12 cellular contexts compared by ENCODE assay signal in the genomic region with DNA sequence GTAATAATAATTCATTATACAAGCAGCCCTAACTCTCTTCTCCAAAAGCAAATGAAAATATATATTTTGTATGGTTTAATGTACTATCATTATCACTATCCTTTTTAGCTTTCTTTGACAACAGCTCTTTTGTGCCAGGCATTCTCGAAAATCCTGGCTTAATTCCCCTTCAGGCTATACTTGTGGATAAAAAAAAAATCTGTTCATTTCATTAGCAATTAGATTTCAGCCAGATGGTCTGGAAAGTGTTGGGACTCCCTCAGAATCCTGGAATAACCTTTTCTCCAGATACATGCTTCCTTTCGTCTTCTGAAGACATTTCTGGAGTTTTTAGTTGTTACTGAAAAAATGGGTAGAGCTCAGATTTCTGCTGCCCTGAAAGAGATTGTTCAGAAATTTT.
A peak's percentile ranks its signal among the peaks of the same experiment; 100 is the strongest.
DNase-seq lines count a peak whose midpoint lies in the region; ATAC-seq and TF ChIP-seq lines count a peak whose summit lies in the region.
"Had no signal": no experiment of that assay in that cellular context is flagged by ENCODE, and none has a peak within 500 bp of the region (broad histone marks: within the 10 kb centered on the region; RNA-seq: fewer than 3 reads in every experiment).

No MANE protein-coding gene starts in this region.

- in situ Hi-C loops in GM23248 (cut with MboI) = loop anchor here (10.0 kb wide), 1 partner anchor 304 kb away; no protein-coding TSS in a partner anchor

- H3K4me1 Mint-ChIP-seq in natural killer cell treated with Interleukin-12 subunit alpha and Interleukin-12 subunit beta and Interleukin-15 and Interleukin-18, amount 100 ng/mL, for 72 hours (ENCODE audit: low read depth in 2 of 2) = no peaks in the 10 kb centered on the region
- H3K4me1 Mint-ChIP-seq: immature natural killer cell had no signal

- H3K9me3 Mint-ChIP-seq in natural killer cell treated with Interleukin-12 subunit alpha and Interleukin-12 subunit beta and Interleukin-15 and Interleukin-18, amount 100 ng/mL, for 72 hours = no peaks in the 10 kb centered on the region
- H3K9me3 Mint-ChIP-seq: immature natural killer cell; stimulated activated naive CD8-positive, alpha-beta T cell treated with anti-CD3 and anti-CD28 coated beads, Interleukin-15, Interleukin-2, amounts not matched to agents 100 ng/mL and 50 ng/mL, for 24 hours had no signal

- H4K20me1 ChIP-seq in GM23248 (ENCODE audit: insufficient read depth) = 0 out of 2 replicates have a peak, but pooled peaks cover 3% of the 10 kb centered on the region
- H4K20me1 ChIP-seq in osteoblast (ENCODE audit: insufficient read depth, low read length) = no peaks in the 10 kb centered on the region

- H2AFZ ChIP-seq in GM23248 = peak overlapping the region; percentile 82
- peak overlapping the region; percentile 86 for H2AFZ ChIP-seq in osteoblast (ENCODE audit: low read length)

- H3F3A ChIP-seq in GM23248 (ENCODE audit: insufficient read depth) = no peaks in the 10 kb centered on the region

- ATAC-seq in natural killer cell treated with Interleukin-12 subunit alpha and Interleukin-12 subunit beta and Interleukin-15 and Interleukin-18, amount 100 ng/mL, for 72 hours = no peak
- no peak for ATAC-seq in GM18867 (IDR thresholded peaks at IDR 0.05; ENCODE audit: unreplicated experiment)
- ATAC-seq in HG02840 (IDR thresholded peaks at IDR 0.05; ENCODE audit: low FRiP score, unreplicated experiment) = no peak

- no peaks in the 10 kb centered on the region for H3K4me1 ChIP-seq in GM23248 (ENCODE audit: insufficient read depth)
- no peaks in the 10 kb centered on the region for H3K4me1 ChIP-seq in osteoblast (ENCODE audit: insufficient read depth, low read length)
- H3K4me1 ChIP-seq: Peyer's patch had no signal

- H3K9me3 ChIP-seq in GM23248 (ENCODE audit: low read depth) (no peaks in the 10 kb centered on the region), osteoblast (ENCODE audit: low read depth, low read length) (no peaks in the 10 kb centered on the region)
- H3K9me3 ChIP-seq: Peyer's patch had no signal

- no peaks in the 10 kb centered on the region for H3K79me2 ChIP-seq in GM23248 (ENCODE audit: insufficient read depth)
- no peaks in the 10 kb centered on the region for H3K79me2 ChIP-seq in osteoblast (ENCODE audit: insufficient read depth, low read length)

- H3K27me3 Mint-ChIP-seq in natural killer cell treated with Interleukin-12 subunit alpha and Interleukin-12 subunit beta and Interleukin-15 and Interleukin-18, amount 100 ng/mL, for 72 hours = peaks cover 0 to 9% of the 10 kb centered on the region in 2 donors
- H3K27me3 Mint-ChIP-seq: stimulated activated naive CD8-positive, alpha-beta T cell treated with anti-CD3 and anti-CD28 coated beads, Interleukin-15, Interleukin-2, amounts not matched to agents 100 ng/mL and 50 ng/mL, for 24 hours had no signal

- H3K27ac ChIP-seq in GM23248 (no peak overlapping the region), dorsolateral prefrontal cortex (peak overlapping the region in 45 of 59 donors; percentile 17 to 78 (median 66)), osteoblast (ENCODE audit: low read depth, low read length) (no peak overlapping the region)
- H3K27ac ChIP-seq: C4-2B, Peyer's patch had no signal

- intact Hi-C loops in dorsolateral prefrontal cortex (cut with DNase I) = loop anchor here (2.0 kb wide), 2 partner anchors 300 to 526 kb away; no protein-coding TSS in a partner anchor

- no peak for DNase-seq in GM23248
- peak; percentile 90 for DNase-seq in NCI-H446 treated with DMSO at 0.1 percent for 48 hours (lab: John Stamatoyannopoulos, UW)
- no peak for DNase-seq in dorsolateral prefrontal cortex
- no peak for DNase-seq in osteoblast (ENCODE audit: insufficient read length, low spot score, missing footprints)
- no peak for DNase-seq in ureter (ENCODE audit: low spot score)
- no peak for DNase-seq in natural killer cell treated with Interleukin-12 subunit alpha and Interleukin-12 subunit beta and Interleukin-15 and Interleukin-18, amount 100 ng/mL, for 72 hours (ENCODE audit: low spot score)

- 81 to 82% methylated on average over 2 of the region's 2 CpGs for WGBS in GM23248 (ENCODE audit: low coverage in 1 of 2, low lambda C conversion rate in 2 of 2, missing lambda C conversion rate in 2 of 2), 2 experiments

- H3K4me3 ChIP-seq in GM23248 (no peak overlapping the region), dorsolateral prefrontal cortex (peak overlapping the region in 3 of 59 donors; percentile 6 to 17 (median 12)), osteoblast (ENCODE audit: insufficient read depth, low read length) (no peak overlapping the region)
- H3K4me3 ChIP-seq: Peyer's patch had no signal

- no peak overlapping the region for H3K27ac Mint-ChIP-seq in natural killer cell treated with Interleukin-12 subunit alpha and Interleukin-12 subunit beta and Interleukin-15 and Interleukin-18, amount 100 ng/mL, for 72 hours
- H3K27ac Mint-ChIP-seq: immature natural killer cell; stimulated activated naive CD8-positive, alpha-beta T cell treated with anti-CD3 and anti-CD28 coated beads, Interleukin-15, Interleukin-2, amounts not matched to agents 100 ng/mL and 50 ng/mL, for 24 hours had no signal

- H3K36me3 Mint-ChIP-seq in natural killer cell treated with Interleukin-12 subunit alpha and Interleukin-12 subunit beta and Interleukin-15 and Interleukin-18, amount 100 ng/mL, for 72 hours = no peaks in the 10 kb centered on the region
- H3K36me3 Mint-ChIP-seq: immature natural killer cell had no signal

- no peak overlapping the region for H3K4me3 Mint-ChIP-seq in natural killer cell treated with Interleukin-12 subunit alpha and Interleukin-12 subunit beta and Interleukin-15 and Interleukin-18, amount 100 ng/mL, for 72 hours
- H3K4me3 Mint-ChIP-seq: immature natural killer cell; stimulated activated naive CD8-positive, alpha-beta T cell treated with anti-CD3 and anti-CD28 coated beads, Interleukin-15, Interleukin-2, amounts not matched to agents 100 ng/mL and 50 ng/mL, for 24 hours had no signal

- no peaks in the 10 kb centered on the region for H3K9me2 ChIP-seq in GM23248 (ENCODE audit: insufficient read depth)

- H3K4me2 ChIP-seq in GM23248 (ENCODE audit: unreplicated experiment) (no peak overlapping the region), osteoblast (ENCODE audit: insufficient read depth, low read length) (no peak overlapping the region)

- no peaks in the 10 kb centered on the region for H3K36me3 ChIP-seq in GM23248 (ENCODE audit: low read depth)
- no peaks in the 10 kb centered on the region for H3K36me3 ChIP-seq in osteoblast (ENCODE audit: insufficient read depth, low read length)
- H3K36me3 ChIP-seq: Peyer's patch had no signal

- H3K27me3 ChIP-seq in GM23248 (replicated peaks; ENCODE audit: insufficient read depth) = no peaks in the 10 kb centered on the region
- H3K27me3 ChIP-seq in dorsolateral prefrontal cortex = no peaks in the 10 kb centered on the region
- no peaks in the 10 kb centered on the region for H3K27me3 ChIP-seq in osteoblast (ENCODE audit: insufficient read depth, low read length)
- H3K27me3 ChIP-seq: Peyer's patch had no signal

- TF ChIP-seq CTCF in dorsolateral prefrontal cortex (IDR thresholded peaks at IDR 0.05 in 54 of 56, conservative IDR thresholded peaks at IDR 0.05 in 2 of 56; ENCODE audit: low read depth in 1 of 56, partially characterized antibody in 56 of 56) (no peak), osteoblast (IDR thresholded peaks at IDR 0.05; ENCODE audit: extremely low read depth, low read depth, low read length) (no peak)

- no peak overlapping the region for H3K9ac ChIP-seq in GM23248

Comparison
In these comparisons a context has a peak if more than half of its experiments do, and no peak if none do; other contexts are left out.
1. H3K27ac ChIP-seq: peak in dorsolateral prefrontal cortex (45 of 59); none in GM23248 (single experiment) and osteoblast (single experiment).